ENCODE assay signal across 20 cellular contexts in the genomic region with DNA sequence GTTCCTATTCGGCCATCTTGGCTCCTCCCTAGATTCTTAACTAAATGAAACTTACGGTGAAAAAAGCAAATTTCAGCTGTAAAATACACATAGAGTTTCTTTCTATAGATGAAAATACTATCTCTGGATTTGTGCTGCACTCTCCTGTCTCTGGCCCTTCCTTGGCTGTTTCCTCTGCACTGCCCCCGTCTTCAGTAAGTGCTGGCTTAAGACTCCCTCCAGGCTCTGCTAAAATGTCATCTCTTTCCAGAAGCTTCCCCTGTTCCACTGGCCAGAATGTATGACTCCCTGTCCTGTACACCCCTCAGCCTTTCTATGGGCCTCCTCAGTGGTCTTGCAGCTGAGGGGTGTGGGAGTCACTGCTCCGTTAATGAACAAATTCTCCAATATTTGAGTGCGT.
DNase-seq lines count a peak whose midpoint lies in the region; ATAC-seq and TF ChIP-seq lines count a peak whose summit lies in the region.
"Had no signal": no experiment of that assay in that cellular context is flagged by ENCODE, and none has a peak within 500 bp of the region (broad histone marks: within the 10 kb centered on the region; RNA-seq: fewer than 3 reads in every experiment).

No MANE protein-coding gene starts in this region.

- TF ChIP-seq CTCF in WTC11 (IDR thresholded peaks at IDR 0.05) (no peak), neural crest cell (conservative IDR thresholded peaks at IDR 0.05) (no peak)

- DNase-seq in WTC11 (ENCODE audit: low spot score), result no peak
- DNase-seq in neural crest cell (ENCODE audit: low read depth, low spot score), result no peak
- DNase-seq in naive thymus-derived CD4-positive, alpha-beta T cell, result no peak
- DNase-seq in NCI-H345 (lab: John Stamatoyannopoulos, UW), result no peak
- DNase-seq in activated naive CD4-positive, alpha-beta T cell treated with anti-CD3 and anti-CD28 coated beads, Interleukin-2, amount 10 ng/mL, durations not matched to agents 7 days and 5 days, result no peak
- DNase-seq: CD8-positive, alpha-beta memory T cell; KBM-7; NCI-H1436 treated with DMSO at 0.1 percent for 48 hours; NCI-H2029 treated with DMSO at 0.1 percent for 48 hours; NCI-H510A treated with DMSO at 0.1 percent for 48 hours; NCI-H82 had no signal

- peak overlapping the region; percentile 69 for H3K4me3 Mint-ChIP-seq in WTC11
- H3K4me3 Mint-ChIP-seq in neural crest cell, result peak overlapping the region; percentile 29
- peak overlapping the region in 1 of 10 donors; percentile 29 for H3K4me3 Mint-ChIP-seq in naive thymus-derived CD4-positive, alpha-beta T cell
- H3K4me3 Mint-ChIP-seq in activated naive CD4-positive, alpha-beta T cell treated with anti-CD3 and anti-CD28 coated beads, Interleukin-2, amount 10 ng/mL, durations not matched to agents 7 days and 5 days, result no peak overlapping the region
- H3K4me3 Mint-ChIP-seq: CD8-positive, alpha-beta memory T cell had no signal

- H3K4me1 ChIP-seq in ES-I3 (ENCODE audit: insufficient read depth, low read length), result no peaks in the 10 kb centered on the region
- no peaks in the 10 kb centered on the region for H3K4me1 ChIP-seq in naive thymus-derived CD4-positive, alpha-beta T cell (ENCODE audit: control insufficient read depth in 2 of 2, insufficient read depth in 2 of 2, low read length in 2 of 2)
- H3K4me1 ChIP-seq: A549; BLaER1 treated with 17β-estradiol and CSF1 and Interleukin-3, amounts not matched to agents 10 nM and 100 nM; HAP-1 had no signal

- peak overlapping the region; percentile 8 for H3K4me3 ChIP-seq in iPS-11a (ENCODE audit: low read depth, low read length)
- H3K4me3 ChIP-seq in naive thymus-derived CD4-positive, alpha-beta T cell (ENCODE audit: low read length), result no peak overlapping the region
- H3K4me3 ChIP-seq: A549; BLaER1 treated with 17β-estradiol and CSF1 and Interleukin-3, amounts not matched to agents 10 nM and 100 nM; HAP-1 had no signal

- POLR2A ChIA-PET in WTC11 (lab: Charles Lee), result no interaction called here
- POLR2A ChIA-PET in naive thymus-derived CD4-positive, alpha-beta T cell (lab: Charles Lee), result no interaction called here

- H3K36me3 ChIP-seq in ES-I3 (ENCODE audit: insufficient read depth, low read length), result no peaks in the 10 kb centered on the region; the same call in 1 of the 2 replicates
- H3K36me3 ChIP-seq in naive thymus-derived CD4-positive, alpha-beta T cell (ENCODE audit: control insufficient read depth in 2 of 3, insufficient read depth in 3 of 3, low read length in 3 of 3), result no peaks in the 10 kb centered on the region
- H3K36me3 ChIP-seq: HAP-1 had no signal

- H3K4me1 Mint-ChIP-seq in WTC11, result peaks cover 19% of the 10 kb centered on the region
- H3K4me1 Mint-ChIP-seq in neural crest cell, result peaks cover 11% of the 10 kb centered on the region
- H3K4me1 Mint-ChIP-seq in naive thymus-derived CD4-positive, alpha-beta T cell, result no peaks in the 10 kb centered on the region
- H3K4me1 Mint-ChIP-seq in activated naive CD4-positive, alpha-beta T cell treated with anti-CD3 and anti-CD28 coated beads, Interleukin-2, amount 10 ng/mL, durations not matched to agents 7 days and 5 days, result no peaks in the 10 kb centered on the region
- H3K4me1 Mint-ChIP-seq: CD8-positive, alpha-beta memory T cell had no signal

- H3K9me3 ChIP-seq in ES-I3 (ENCODE audit: control insufficient read depth, insufficient read depth, low read length), result no peaks in the 10 kb centered on the region
- H3K9me3 ChIP-seq in naive thymus-derived CD4-positive, alpha-beta T cell (ENCODE audit: control insufficient read depth in 2 of 3, low read length in 3 of 3), result no peaks in the 10 kb centered on the region
- H3K9me3 ChIP-seq: A549, HAP-1 had no signal

- CTCF ChIA-PET in WTC11 (lab: Charles Lee), result interaction anchor here (1.2 to 2.2 kb wide), 3 partner anchors 32 to 39 kb away, joined by 3 to 10 read pairs (median 10); no protein-coding TSS in a partner anchor
- CTCF ChIA-PET in naive thymus-derived CD4-positive, alpha-beta T cell (lab: Charles Lee), result no interaction called here
- CTCF ChIA-PET in activated naive CD4-positive, alpha-beta T cell treated with anti-CD3 and anti-CD28 coated beads, Interleukin-2, amount 10 ng/mL, durations not matched to agents 7 days and 5 days (lab: Charles Lee), result interaction anchor here (0.9 kb wide), 1 partner anchor 37 kb away, joined by 3 read pairs; no protein-coding TSS in a partner anchor

- H3K27me3 ChIP-seq in naive thymus-derived CD4-positive, alpha-beta T cell (ENCODE audit: control insufficient read depth in 2 of 2, insufficient read depth in 2 of 2, low read length in 2 of 2), result no peaks in the 10 kb centered on the region
- H3K27me3 ChIP-seq: BLaER1 treated with 17β-estradiol and CSF1 and Interleukin-3, amounts not matched to agents 10 nM and 100 nM had no signal

- peak; percentile 65 for ATAC-seq in WTC11
- ATAC-seq in HG03432 (IDR thresholded peaks at IDR 0.05; ENCODE audit: unreplicated experiment), result no peak
- ATAC-seq in naive thymus-derived CD4-positive, alpha-beta T cell, result no peak
- ATAC-seq: A549, Panc1, Right ventricle myocardium inferior had no signal

- H3K36me3 Mint-ChIP-seq in WTC11 (peaks cover 3% of the 10 kb centered on the region; the same call in 1 of the 2 replicates), neural crest cell (ENCODE audit: low read depth) (peaks cover 11% of the 10 kb centered on the region)
- H3K36me3 Mint-ChIP-seq in naive thymus-derived CD4-positive, alpha-beta T cell, result peaks cover 0 to 7% (median 0%) of the 10 kb centered on the region in 5 donors
- H3K36me3 Mint-ChIP-seq in activated naive CD4-positive, alpha-beta T cell treated with anti-CD3 and anti-CD28 coated beads, Interleukin-2, amount 10 ng/mL, durations not matched to agents 7 days and 5 days, result no peaks in the 10 kb centered on the region

- H3K27ac ChIP-seq in naive thymus-derived CD4-positive, alpha-beta T cell (ENCODE audit: low read depth, low read length), result no peak overlapping the region
- H3K27ac ChIP-seq: A549; BLaER1 treated with 17β-estradiol and CSF1 and Interleukin-3, amounts not matched to agents 10 nM and 100 nM; HL-60 had no signal

- intact Hi-C loops in naive thymus-derived CD4-positive, alpha-beta T cell (cut with micrococcal nuclease), result no loop called here

- H3K9me3 Mint-ChIP-seq in WTC11 (no peaks in the 10 kb centered on the region), neural crest cell (peaks cover 3% of the 10 kb centered on the region)
- peaks cover 0 to 9% (median 6%) of the 10 kb centered on the region in 11 donors for H3K9me3 Mint-ChIP-seq in naive thymus-derived CD4-positive, alpha-beta T cell
- no peaks in the 10 kb centered on the region for H3K9me3 Mint-ChIP-seq in activated naive CD4-positive, alpha-beta T cell treated with anti-CD3 and anti-CD28 coated beads, Interleukin-2, amount 10 ng/mL, durations not matched to agents 7 days and 5 days

- H3K27ac Mint-ChIP-seq in WTC11 (peak overlapping the region; percentile 16; the same call in 1 of the 2 replicates), neural crest cell (ENCODE audit: unreplicated experiment) (no peak overlapping the region)
- H3K27ac Mint-ChIP-seq in naive thymus-derived CD4-positive, alpha-beta T cell, result no peak overlapping the region
- no peak overlapping the region for H3K27ac Mint-ChIP-seq in activated naive CD4-positive, alpha-beta T cell treated with anti-CD3 and anti-CD28 coated beads, Interleukin-2, amount 10 ng/mL, durations not matched to agents 7 days and 5 days
- H3K27ac Mint-ChIP-seq: CD8-positive, alpha-beta memory T cell had no signal

- H3K27me3 Mint-ChIP-seq in WTC11 (ENCODE audit: low read depth) (no peaks in the 10 kb centered on the region), neural crest cell (ENCODE audit: low read depth) (no peaks in the 10 kb centered on the region)
- peaks cover 1 to 26% (median 23%) of the 10 kb centered on the region in 5 donors for H3K27me3 Mint-ChIP-seq in naive thymus-derived CD4-positive, alpha-beta T cell
- H3K27me3 Mint-ChIP-seq in activated naive CD4-positive, alpha-beta T cell treated with anti-CD3 and anti-CD28 coated beads, Interleukin-2, amount 10 ng/mL, durations not matched to agents 7 days and 5 days, result peaks cover 8% of the 10 kb centered on the region

- H3K9ac ChIP-seq in ES-I3 (ENCODE audit: low read depth, low read length), result peak overlapping the region; percentile 42
- H3K9ac ChIP-seq: BLaER1 treated with 17β-estradiol and CSF1 and Interleukin-3, amounts not matched to agents 10 nM and 100 nM had no signal

TF ChIP-seq in WTC11, 78 proteins besides CTCF, POLR2A, EP300 and RAD21 (continues in another document):
- TF ChIP-seq JUN (CRISPR knock-in tag; IDR thresholded peaks at IDR 0.05) (no peak), ZNF396 (CRISPR knock-in tag; IDR thresholded peaks at IDR 0.05; ENCODE audit: borderline replicate concordance) (no peak), NFATC4 (CRISPR knock-in tag; IDR thresholded peaks at IDR 0.05) (no peak), ZNF512 (CRISPR knock-in tag; IDR thresholded peaks at IDR 0.05; ENCODE audit: borderline replicate concordance) (no peak), TCF7 (CRISPR knock-in tag; IDR thresholded peaks at IDR 0.05; ENCODE audit: low read depth) (no peak), CREB1 (CRISPR knock-in tag; IDR thresholded peaks at IDR 0.05) (no peak)
